In genomic region chr2:87852425-87852824, GRCh38 we compare ENCODE assay signal across 7 cellular contexts. TPM values are rescaled to one million over a fixed set of nuclear protein-coding genes. Genes with fewer than 3 reads are reported as not detected.
DNase-seq lines count a peak whose midpoint lies in the region; ATAC-seq and TF ChIP-seq lines count a peak whose summit lies in the region.
"Not testable (repeated sequence)": the region's sequence is repeated elsewhere in the genome, so short reads cannot be mapped to it uniquely, and the experiment has no call there.

No MANE protein-coding gene starts in this region.

- H4K20me1 ChIP-seq in GM23248 (ENCODE audit: insufficient read depth); Karpas-422 (ENCODE audit: insufficient read depth, low read depth, low read length); smooth muscle cell (ENCODE audit: low read depth): not testable (repeated sequence)

- not testable (repeated sequence) for H3K4me2 ChIP-seq in GM23248 (ENCODE audit: unreplicated experiment)
- H3K4me2 ChIP-seq in Karpas-422 (ENCODE audit: low read depth, low read length, poor library complexity, severe bottlenecking) (peak overlapping the region; percentile 24), smooth muscle cell (peak overlapping the region; percentile 51)

- H3K9me3 Mint-ChIP-seq in activated naive CD8-positive, alpha-beta T cell (ENCODE audit: low read depth), result not testable (repeated sequence)

- H3K9ac ChIP-seq in GM23248; Karpas-422 (ENCODE audit: low read length): not testable (repeated sequence)
- peak overlapping the region; percentile 31 for H3K9ac ChIP-seq in smooth muscle cell (ENCODE audit: low read depth)

- not testable (repeated sequence) for TF ChIP-seq CTCF in RWPE2 (IDR thresholded peaks at IDR 0.05; ENCODE audit: poor library complexity, severe bottlenecking); fibroblast of mammary gland (conservative IDR thresholded peaks at IDR 0.05; ENCODE audit: control insufficient read depth, insufficient read depth, low read depth, low read length); smooth muscle cell (IDR thresholded peaks at IDR 0.05; ENCODE audit: borderline replicate concordance, insufficient read depth, poor library complexity, severe bottlenecking)

- DNase-seq in Caki2 (ENCODE audit: low read depth) (peak; percentile 2), Karpas-422 (peak; percentile 37), fibroblast of mammary gland (ENCODE audit: low read depth) (peak; percentile 0)
- not testable (repeated sequence) for DNase-seq in GM23248; RWPE2 (ENCODE audit: low spot score); smooth muscle cell (lab: John Stamatoyannopoulos, UW; ENCODE audit: unreplicated experiment)

- H3K27ac Mint-ChIP-seq in activated naive CD8-positive, alpha-beta T cell, result peak overlapping the region; percentile 50

- in situ Hi-C loops in Caki2 (cut with HindIII; ENCODE audit: low pct_unique_long_range_greater_than_20kb, low sequenced_read_pairs); GM23248 (cut with MboI): not testable (repeated sequence)

- not testable (repeated sequence) for H3K9me3 ChIP-seq in GM23248 (ENCODE audit: low read depth); Karpas-422 (ENCODE audit: low read length); RWPE2 (ENCODE audit: severe bottlenecking); smooth muscle cell (replicated peaks; ENCODE audit: low read depth)

- H3F3A ChIP-seq in GM23248 (ENCODE audit: insufficient read depth); smooth muscle cell (ENCODE audit: low read depth): not testable (repeated sequence)

- H3K4me3 Mint-ChIP-seq in activated naive CD8-positive, alpha-beta T cell, result not testable (repeated sequence)

- peak; percentile 25; the same call in 1 of the 3 replicates for ATAC-seq in RWPE2 (ENCODE audit: low read depth)

- H3K27me3 ChIP-seq in GM23248 (replicated peaks; ENCODE audit: insufficient read depth); Karpas-422 (ENCODE audit: low read length); RWPE2 (ENCODE audit: insufficient read depth, poor library complexity, severe bottlenecking); smooth muscle cell (ENCODE audit: low read depth): not testable (repeated sequence)

- H3K27me3 Mint-ChIP-seq in activated naive CD8-positive, alpha-beta T cell, result not testable (repeated sequence)

- H3K79me2 ChIP-seq in GM23248 (ENCODE audit: insufficient read depth); Karpas-422 (ENCODE audit: low read length); smooth muscle cell (ENCODE audit: low read depth): not testable (repeated sequence)

- H2AFZ ChIP-seq in GM23248; Karpas-422 (ENCODE audit: low read length); smooth muscle cell (ENCODE audit: low read depth): not testable (repeated sequence)

- not testable (repeated sequence) for H3K9me2 ChIP-seq in GM23248 (ENCODE audit: insufficient read depth); Karpas-422 (replicated peaks; ENCODE audit: insufficient read depth, low read length)

- H3K36me3 Mint-ChIP-seq in activated naive CD8-positive, alpha-beta T cell, result not testable (repeated sequence)

- not testable (repeated sequence) for H3K36me3 ChIP-seq in GM23248 (ENCODE audit: low read depth); Karpas-422 (ENCODE audit: insufficient read depth, low read length); RWPE2 (ENCODE audit: low read depth); smooth muscle cell (ENCODE audit: low read depth)

- H3K27ac ChIP-seq in GM23248 (peak overlapping the region; percentile 62), Karpas-422 (ENCODE audit: low read length) (peak overlapping the region; percentile 37), smooth muscle cell (ENCODE audit: low read depth) (peak overlapping the region; percentile 82)
- not testable (repeated sequence) for H3K27ac ChIP-seq in RWPE2 (ENCODE audit: poor library complexity, severe bottlenecking)

- H3K4me1 Mint-ChIP-seq in activated naive CD8-positive, alpha-beta T cell (ENCODE audit: low read depth), result not testable (repeated sequence)

- WGBS in GM23248 (ENCODE audit: low coverage in 1 of 2, low lambda C conversion rate in 2 of 2, missing lambda C conversion rate in 2 of 2), 2 experiments, result 92 to 95% methylated on average over 2 of the region's 2 CpGs
- WGBS in smooth muscle cell (ENCODE audit: low lambda C conversion rate), result 57% methylated on average over 2 of the region's 2 CpGs

- H3K4me1 ChIP-seq in GM23248 (ENCODE audit: insufficient read depth); Karpas-422 (ENCODE audit: low read length); RWPE2 (ENCODE audit: insufficient read depth, poor library complexity, severe bottlenecking); smooth muscle cell (ENCODE audit: low read depth): not testable (repeated sequence)

- H3K4me3 ChIP-seq in GM23248; Karpas-422 (ENCODE audit: low read length); RWPE2 (ENCODE audit: severe bottlenecking); fibroblast of mammary gland (ENCODE audit: control insufficient read depth, low read depth, low read length); smooth muscle cell: not testable (repeated sequence)

RNA-seq across cellular contexts. Expression of gene RGPD2, which starts 26.8 kb away (rescaled TPM):
- total RNA-seq in Caki2 (2014; rRNA removed; shearing (Covaris generic); ENCODE audit: low replicate concordance), result not detected in 2 replicates
- total RNA-seq in GM23248 (2014; rRNA removed; shearing (Covaris generic)), result 1.9 and 3.0 TPM in 2 replicates
- polyA plus RNA-seq in GM23248 (2016; fragmentation: Nextera tagmentation; extraction: Ambion mirVana) (0.44 and 2.1 TPM in 2 replicates), smooth muscle cell (6.5 and 12.6 TPM in 2 replicates)
- total RNA-seq in Karpas-422 (2014; rRNA removed; shearing (Covaris generic); ENCODE audit: low replicate concordance), result not detected in 2 replicates
- total RNA-seq in smooth muscle cell, result 21.4 and 24.4 TPM in 2 replicates
